In the genomic region with DNA sequence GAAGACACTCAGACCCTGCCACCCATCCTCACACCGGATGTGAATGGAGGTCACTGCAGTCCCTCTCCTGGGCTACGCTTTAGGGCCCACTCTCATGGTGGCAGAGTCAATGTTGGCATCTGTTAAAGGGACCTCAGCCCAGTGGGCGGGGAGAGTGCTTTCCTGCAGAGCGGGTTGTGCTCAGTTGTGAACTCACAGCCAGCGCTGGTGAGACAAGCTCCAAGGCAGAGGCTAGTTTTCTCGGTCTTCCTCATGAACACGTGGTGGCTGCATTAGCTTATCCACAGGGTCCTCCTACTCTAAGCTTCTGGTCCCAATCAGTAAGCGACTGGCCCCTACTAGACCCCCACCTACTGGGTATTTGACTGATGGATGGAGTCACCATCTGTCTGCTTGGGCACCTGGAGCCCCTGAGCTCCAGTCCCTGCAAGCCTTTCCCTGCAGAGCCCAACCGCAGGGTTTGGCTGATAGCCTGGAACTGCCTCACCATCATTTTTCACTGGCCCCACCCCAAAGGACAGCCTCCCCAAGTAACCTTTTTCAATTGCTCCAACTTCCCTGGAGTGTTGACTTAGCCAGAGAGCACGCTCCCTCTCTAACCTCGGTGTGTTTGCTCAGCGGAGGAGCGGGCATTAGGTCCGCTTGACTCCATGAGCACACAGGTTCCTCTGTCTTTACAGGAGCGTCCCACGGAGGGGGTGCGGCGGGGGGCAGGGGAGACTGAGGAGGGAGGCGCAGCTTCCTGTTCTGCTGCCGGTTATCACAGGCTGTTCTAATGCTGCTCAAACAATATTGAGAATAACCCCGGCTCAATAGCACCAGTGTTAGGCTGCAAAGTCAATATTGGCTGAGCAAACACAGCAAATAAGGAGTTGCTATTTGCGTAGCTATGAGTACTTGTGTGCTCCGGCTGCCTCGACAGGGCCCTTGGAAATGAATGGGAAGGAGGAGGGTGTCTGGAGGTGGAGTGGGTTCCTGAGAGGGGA, we compare ENCODE assay signal across 9 cellular contexts.
DNase-seq lines count a peak whose midpoint lies in the region; ATAC-seq, FAIRE-seq and TF ChIP-seq lines count a peak whose summit lies in the region.
"Had no signal": no experiment of that assay in that cellular context is flagged by ENCODE, and none has a peak within 500 bp of the region (broad histone marks: within the 10 kb centered on the region; RNA-seq: fewer than 3 reads in every experiment).

No MANE protein-coding gene starts in this region.

- peak; percentile 53 to 69; a peak in 2 of 5 replicates for TF ChIP-seq EP300 in A549 (IDR thresholded peaks at IDR 0.05)

- 12% methylated on average over 24 of the region's 24 CpGs for WGBS in A549 (ENCODE audit: missing lambda C conversion rate)

- CTCF ChIA-PET in A549 (lab: Yijun Ruan, JAX), result interaction anchor here (0.9 to 8.4 kb wide), 13 partner anchors 18 to 991 kb away, joined by 3 to 53 read pairs (median 3); a partner anchor contains a TSS

- TF ChIP-seq POLR2A in A549 (IDR thresholded peaks at IDR 0.05; ENCODE audit: low read length), result no peak

- intact Hi-C loops in left colon (cut with DNase I, micrococcal nuclease), result no loop called here
- intact Hi-C loops in dorsolateral prefrontal cortex (cut with DNase I), result no loop called here

- TF ChIP-seq CTCF in A549 (IDR thresholded peaks at IDR 0.05) (no peak), dorsolateral prefrontal cortex (IDR thresholded peaks at IDR 0.05 in 54 of 56, conservative IDR thresholded peaks at IDR 0.05 in 2 of 56; ENCODE audit: low read depth in 1 of 56, partially characterized antibody in 56 of 56) (no peak), GM20000 (IDR thresholded peaks at IDR 0.05; ENCODE audit: extremely low read depth, missing control alignments) (no peak)

- peak overlapping the region; percentile 63 to 73 for H3K27ac ChIP-seq in A549
- peak overlapping the region in 3 of 59 donors; percentile 8 to 37 (median 34) for H3K27ac ChIP-seq in dorsolateral prefrontal cortex

- H3K27me3 ChIP-seq in dorsolateral prefrontal cortex, result peaks cover 0 to 41% (median 5%) of the 10 kb centered on the region in 45 donors

- ATAC-seq in A549 (peak; percentile 86 to 90), left colon (peak; percentile 85)

- H3K4me2 ChIP-seq in A549, result peak overlapping the region; percentile 75

- H3K4me1 ChIP-seq in A549, result peaks cover 50% of the 10 kb centered on the region

- FAIRE-seq in A549 (lab: Jason Lieb, UNC), result peak; percentile 94
- peak; percentile 90 for FAIRE-seq in urothelium cell line (lab: Jason Lieb, UNC)

- peak in 1 of 2 experiments; percentile 49; a peak in 3 of 5 replicates for TF ChIP-seq RAD21 in A549 (conservative IDR thresholded peaks at IDR 0.05 in 1 of 2, IDR thresholded peaks at IDR 0.05 in 1 of 2)

- H3K4me3 ChIP-seq in A549 (peak overlapping the region; percentile 17; the same call in 1 of the 3 replicates), dorsolateral prefrontal cortex (peak overlapping the region in 2 of 59 donors; percentile 2 to 13)

- POLR2A ChIA-PET in A549 (lab: Yijun Ruan, JAX), result interaction anchor here (0.6 to 2.0 kb wide), 6 partner anchors 37 to 914 kb away, joined by 3 to 18 read pairs (median 4); a partner anchor contains a TSS

- H3K9me3 ChIP-seq in A549, result no peaks in the 10 kb centered on the region

- DNase-seq in A549 (ENCODE audit: low read depth in 1 of 2, low spot score in 1 of 2), result peak; percentile 89 to 98
- peak; percentile 90 for DNase-seq in NCI-H128 (lab: John Stamatoyannopoulos, UW; ENCODE audit: unreplicated experiment)
- DNase-seq in UCSD-AML1 (lab: John Stamatoyannopoulos, UW; ENCODE audit: unreplicated experiment), result peak; percentile 31
- peak; percentile 88 to 95 for DNase-seq in left colon
- DNase-seq in urothelium cell line (ENCODE audit: low spot score), result peak; percentile 91
- no peak for DNase-seq in dorsolateral prefrontal cortex
- DNase-seq in islet precursor cell, result no peak
- no peak for DNase-seq in GM20000 (ENCODE audit: low spot score)
- DNase-seq: CD4-positive, CD25-positive, alpha-beta regulatory T cell had no signal

TF ChIP-seq in A549, 52 proteins besides CTCF, POLR2A, EP300 and RAD21 (continues in another document):
- TF ChIP-seq, protein P1, sequence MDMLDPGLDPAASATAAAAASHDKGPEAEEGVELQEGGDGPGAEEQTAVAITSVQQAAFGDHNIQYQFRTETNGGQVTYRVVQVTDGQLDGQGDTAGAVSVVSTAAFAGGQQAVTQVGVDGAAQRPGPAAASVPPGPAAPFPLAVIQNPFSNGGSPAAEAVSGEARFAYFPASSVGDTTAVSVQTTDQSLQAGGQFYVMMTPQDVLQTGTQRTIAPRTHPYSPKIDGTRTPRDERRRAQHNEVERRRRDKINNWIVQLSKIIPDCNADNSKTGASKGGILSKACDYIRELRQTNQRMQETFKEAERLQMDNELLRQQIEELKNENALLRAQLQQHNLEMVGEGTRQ (IDR thresholded peaks at IDR 0.05), result peak; percentile 37; the same call in 1 of the 2 replicates
- TF ChIP-seq PHF8 (IDR thresholded peaks at IDR 0.05; ENCODE audit: borderline replicate concordance, low read depth) (no peak), ZC3H11A (IDR thresholded peaks at IDR 0.05) (no peak), FOSL2 (IDR thresholded peaks at IDR 0.05) (0 out of 2 replicates have a peak, but pooled peaks have one; percentile 40), FOSL2 (CRISPR knock-in tag; IDR thresholded peaks at IDR 0.05) (peak; percentile 77), NPAS2 (CRISPR knock-in tag; IDR thresholded peaks at IDR 0.05; ENCODE audit: borderline replicate concordance) (no peak), SMC3 (IDR thresholded peaks at IDR 0.05) (peak; percentile 46), RARB (CRISPR knock-in tag; IDR thresholded peaks at IDR 0.05) (peak; percentile 70; the same call in 1 of the 2 replicates), CHD2 (IDR thresholded peaks at IDR 0.05; ENCODE audit: low read length, partially characterized antibody) (no peak), SREBF2 (IDR thresholded peaks at IDR 0.05) (no peak), ESRRA (IDR thresholded peaks at IDR 0.05; ENCODE audit: borderline replicate concordance, low read length) (no peak), ZFP36 (IDR thresholded peaks at IDR 0.05; ENCODE audit: borderline replicate concordance, partially characterized antibody) (peak; percentile 97), CHD4 (IDR thresholded peaks at IDR 0.05; ENCODE audit: borderline replicate concordance) (no peak), CEBPB (IDR thresholded peaks at IDR 0.05) (peak; percentile 29 to 66; a peak in 3 of 4 replicates), RFX5 (IDR thresholded peaks at IDR 0.05) (peak; percentile 52; the same call in 1 of the 2 replicates), FOSB (CRISPR knock-in tag; IDR thresholded peaks at IDR 0.05) (no peak), HOXB13 (CRISPR knock-in tag; IDR thresholded peaks at IDR 0.05; ENCODE audit: low read depth) (no peak), NFE2L2 (conservative IDR thresholded peaks at IDR 0.05; ENCODE audit: low read length) (no peak), ZNF302 (CRISPR knock-in tag; IDR thresholded peaks at IDR 0.05) (peak; percentile 9; the same call in 1 of the 2 replicates), HOXA7 (CRISPR knock-in tag; IDR thresholded peaks at IDR 0.05) (no peak), MYC (IDR thresholded peaks at IDR 0.05; ENCODE audit: borderline replicate concordance, low read length) (peak; percentile 46), JUN (IDR thresholded peaks at IDR 0.05) (peak; percentile 95 to 98)
- TF ChIP-seq, protein P2, sequence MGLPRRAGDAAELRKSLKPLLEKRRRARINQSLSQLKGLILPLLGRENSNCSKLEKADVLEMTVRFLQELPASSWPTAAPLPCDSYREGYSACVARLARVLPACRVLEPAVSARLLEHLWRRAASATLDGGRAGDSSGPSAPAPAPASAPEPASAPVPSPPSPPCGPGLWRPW (IDR thresholded peaks at IDR 0.05), result peak; percentile 41; the same call in 1 of the 2 replicates
- TF ChIP-seq, protein P3, sequence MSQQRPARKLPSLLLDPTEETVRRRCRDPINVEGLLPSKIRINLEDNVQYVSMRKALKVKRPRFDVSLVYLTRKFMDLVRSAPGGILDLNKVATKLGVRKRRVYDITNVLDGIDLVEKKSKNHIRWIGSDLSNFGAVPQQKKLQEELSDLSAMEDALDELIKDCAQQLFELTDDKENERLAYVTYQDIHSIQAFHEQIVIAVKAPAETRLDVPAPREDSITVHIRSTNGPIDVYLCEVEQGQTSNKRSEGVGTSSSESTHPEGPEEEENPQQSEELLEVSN (IDR thresholded peaks at IDR 0.05; ENCODE audit: borderline replicate concordance, low read depth), result 0 out of 2 replicates have a peak, but pooled peaks have one; percentile 57
- TF ChIP-seq, protein P4, sequence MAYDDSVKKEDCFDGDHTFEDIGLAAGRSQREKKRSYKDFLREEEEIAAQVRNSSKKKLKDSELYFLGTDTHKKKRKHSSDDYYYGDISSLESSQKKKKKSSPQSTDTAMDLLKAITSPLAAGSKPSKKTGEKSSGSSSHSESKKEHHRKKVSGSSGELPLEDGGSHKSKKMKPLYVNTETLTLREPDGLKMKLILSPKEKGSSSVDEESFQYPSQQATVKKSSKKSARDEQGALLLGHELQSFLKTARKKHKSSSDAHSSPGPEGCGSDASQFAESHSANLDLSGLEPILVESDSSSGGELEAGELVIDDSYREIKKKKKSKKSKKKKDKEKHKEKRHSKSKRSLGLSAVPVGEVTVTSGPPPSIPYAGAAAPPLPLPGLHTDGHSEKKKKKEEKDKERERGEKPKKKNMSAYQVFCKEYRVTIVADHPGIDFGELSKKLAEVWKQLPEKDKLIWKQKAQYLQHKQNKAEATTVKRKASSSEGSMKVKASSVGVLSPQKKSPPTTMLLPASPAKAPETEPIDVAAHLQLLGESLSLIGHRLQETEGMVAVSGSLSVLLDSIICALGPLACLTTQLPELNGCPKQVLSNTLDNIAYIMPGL (CRISPR knock-in tag; IDR thresholded peaks at IDR 0.05; ENCODE audit: borderline replicate concordance), result no peak
- TF ChIP-seq, protein P5, sequence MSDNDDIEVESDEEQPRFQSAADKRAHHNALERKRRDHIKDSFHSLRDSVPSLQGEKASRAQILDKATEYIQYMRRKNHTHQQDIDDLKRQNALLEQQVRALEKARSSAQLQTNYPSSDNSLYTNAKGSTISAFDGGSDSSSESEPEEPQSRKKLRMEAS (IDR thresholded peaks at IDR 0.05), result peak; percentile 84
- TF ChIP-seq, protein P6, sequence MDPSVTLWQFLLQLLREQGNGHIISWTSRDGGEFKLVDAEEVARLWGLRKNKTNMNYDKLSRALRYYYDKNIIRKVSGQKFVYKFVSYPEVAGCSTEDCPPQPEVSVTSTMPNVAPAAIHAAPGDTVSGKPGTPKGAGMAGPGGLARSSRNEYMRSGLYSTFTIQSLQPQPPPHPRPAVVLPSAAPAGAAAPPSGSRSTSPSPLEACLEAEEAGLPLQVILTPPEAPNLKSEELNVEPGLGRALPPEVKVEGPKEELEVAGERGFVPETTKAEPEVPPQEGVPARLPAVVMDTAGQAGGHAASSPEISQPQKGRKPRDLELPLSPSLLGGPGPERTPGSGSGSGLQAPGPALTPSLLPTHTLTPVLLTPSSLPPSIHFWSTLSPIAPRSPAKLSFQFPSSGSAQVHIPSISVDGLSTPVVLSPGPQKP (IDR thresholded peaks at IDR 0.05; ENCODE audit: low read depth, low read length), result no peak

Comparison
In these comparisons a context has a peak if more than half of its experiments do, and no peak if none do; other contexts are left out.
1. DNase-seq: peak in A549 (2 of 2), NCI-H128 (single experiment), UCSD-AML1 (single experiment), left colon (2 of 2) and urothelium cell line (single experiment); none in dorsolateral prefrontal cortex (0 of 10), islet precursor cell (single experiment) and GM20000 (single experiment).